8 cellular contexts compared by ENCODE assay signal in genomic region chr2:207143131-207143473, GRCh38. TPM values are rescaled to one million over a fixed set of nuclear protein-coding genes. Genes with fewer than 3 reads are reported as not detected.
DNase-seq lines count a peak whose midpoint lies in the region; ATAC-seq and TF ChIP-seq lines count a peak whose summit lies in the region.

No MANE protein-coding gene starts in this region.

- ATAC-seq in GM19467 (IDR thresholded peaks at IDR 0.05; ENCODE audit: unreplicated experiment), result no peak

- H3K27ac ChIP-seq in HUES64 (ENCODE audit: low read depth, low read length), result no peak overlapping the region
- H3K27ac ChIP-seq in colonic mucosa, result peak overlapping the region; percentile 59

- H3K36me3 ChIP-seq in HUES64 (ENCODE audit: insufficient read depth, low read length) (peaks cover 10% of the 10 kb centered on the region), colonic mucosa (no peaks in the 10 kb centered on the region)

- 92% methylated on average over 2 of the region's 2 CpGs for WGBS in HUES64

- H3K9me3 ChIP-seq in HUES64 (ENCODE audit: insufficient read depth, low read depth, low read length) (no peaks in the 10 kb centered on the region), colonic mucosa (no peaks in the 10 kb centered on the region)

- peak overlapping the region; percentile 77 to 92 (median 89) for H3K27ac Mint-ChIP-seq in nephron

- TF ChIP-seq CTCF in colonic mucosa (IDR thresholded peaks at IDR 0.05), result no peak
- TF ChIP-seq CTCF in nephron (IDR thresholded peaks at IDR 0.05; ENCODE audit: unreplicated experiment in 3 of 3), result no peak

- H3K4me1 ChIP-seq in HUES64 (ENCODE audit: insufficient read depth, low read length) (peaks cover 67% of the 10 kb centered on the region), colonic mucosa (no peaks in the 10 kb centered on the region)

- peaks cover 23% of the 10 kb centered on the region for H3K36me3 Mint-ChIP-seq in nephron (ENCODE audit: low read depth)

- H3K4me3 ChIP-seq in HUES64 (ENCODE audit: low read length), result 0 out of 2 replicates have a peak overlapping the region, but pooled peaks have one; percentile 13
- H3K4me3 ChIP-seq in colonic mucosa, result no peak overlapping the region

- peaks cover 68% of the 10 kb centered on the region for H3K4me1 Mint-ChIP-seq in nephron

- H3K9ac ChIP-seq in HUES64 (ENCODE audit: low read depth, low read length) (no peak overlapping the region), colonic mucosa (ENCODE audit: low read depth in 2 of 2, low read length in 2 of 2) (no peak overlapping the region)

- no peaks in the 10 kb centered on the region for H3K9me3 Mint-ChIP-seq in nephron

- peak overlapping the region in 2 of 3 experiments; percentile 16 to 38 for H3K4me3 Mint-ChIP-seq in nephron

- intact Hi-C loops in colonic mucosa (cut with DNase I), result no loop called here

- peak; percentile 78 for DNase-seq in CD1c-positive myeloid dendritic cell (ENCODE audit: extremely low spot score)
- DNase-seq in colonic mucosa, result no peak
- DNase-seq in HuH-7 (ENCODE audit: low spot score), result no peak
- DNase-seq in stimulated activated naive CD4-positive, alpha-beta T cell (lab: John Stamatoyannopoulos, UW), result no peak
- no peak for DNase-seq in middle frontal gyrus (ENCODE audit: extremely low spot score, low spot score)

- no peaks in the 10 kb centered on the region for H3K27me3 ChIP-seq in HUES64 (ENCODE audit: insufficient read depth, low read length)
- H3K27me3 ChIP-seq in colonic mucosa, result no peaks in the 10 kb centered on the region

- no peaks in the 10 kb centered on the region for H3K27me3 Mint-ChIP-seq in nephron (ENCODE audit: low read depth)

RNA-seq across cellular contexts. Expression of gene KLF7, which starts 22.6 kb away (rescaled TPM):
- 11.9 TPM for polyA plus RNA-seq in HUES64 (2013, experiment 1 of 2)
- 11.3 TPM for polyA plus RNA-seq in HUES64 (2013, experiment 2 of 2)
- 10 to 100 TPM in 1 of 2 donors, 1 to 10 TPM in 1; 4.7 to 12.9 TPM for total RNA-seq in colonic mucosa
